ENCODE assay signal across 12 cellular contexts in genomic region chr2:231682546-231683291, GRCh38. TPM values are rescaled to one million over a fixed set of nuclear protein-coding genes. Genes with fewer than 3 reads are reported as not detected.
DNase-seq lines count a peak whose midpoint lies in the region; ATAC-seq, FAIRE-seq and TF ChIP-seq lines count a peak whose summit lies in the region.
"Had no signal": no experiment of that assay in that cellular context is flagged by ENCODE, and none has a peak within 500 bp of the region (broad histone marks: within the 10 kb centered on the region; RNA-seq: fewer than 3 reads in every experiment).

No MANE protein-coding gene starts in this region.

- H3K27ac Mint-ChIP-seq in memory B cell: peak overlapping the region; percentile 76

- POLR2A ChIA-PET in HepG2 (lab: Yijun Ruan, JAX): interaction anchor here (1.0 to 5.9 kb wide), 14 partner anchors 8 to 218 kb away, joined by 3 to 56 read pairs (median 9); partner anchors contain the start of genes NCL, PDE6D and PTMA
- POLR2A ChIA-PET in OCI-LY7 (lab: Charles Lee): interaction anchor here (0.6 to 9.2 kb wide), 8 partner anchors 8 to 1542 kb away, joined by 3 to 102 read pairs (median 4); partner anchors contain the start of gene PTMA

- H3K9me3 Mint-ChIP-seq in memory B cell: no peaks in the 10 kb centered on the region

- no peak for TF ChIP-seq POLR2A in HepG2 (IDR thresholded peaks at IDR 0.05; ENCODE audit: insufficient read depth in 1 of 2, low read depth in 2 of 2, low read length in 2 of 2)
- TF ChIP-seq POLR2A in right lobe of liver (IDR thresholded peaks at IDR 0.05): no peak

- TF ChIP-seq CTCF in HepG2 (CRISPR knock-in tag; IDR thresholded peaks at IDR 0.05) (no peak), right lobe of liver (IDR thresholded peaks at IDR 0.05) (no peak), OCI-LY7 (conservative IDR thresholded peaks at IDR 0.05; ENCODE audit: low read length) (no peak), omental fat pad (IDR thresholded peaks at IDR 0.05) (no peak)

- no peak for TF ChIP-seq EP300 in HepG2 (IDR thresholded peaks at IDR 0.05; ENCODE audit: low read depth in 2 of 2, low read length in 2 of 2)
- no peak for TF ChIP-seq EP300 in HepG2 (CRISPR knock-in tag; IDR thresholded peaks at IDR 0.05; ENCODE audit: borderline replicate concordance)

- CTCF ChIA-PET in HepG2 (lab: Yijun Ruan, JAX; ENCODE audit: low intra/inter-chr PET ratio, low total read pairs): interaction anchor here (0.9 kb wide), 1 partner anchor 31 kb away, joined by 3 read pairs; no protein-coding TSS in a partner anchor
- CTCF ChIA-PET in OCI-LY7 (lab: Charles Lee; ENCODE audit: unreplicated experiment): interaction anchor here (1.0 kb wide), 1 partner anchor 11 kb away, joined by 3 read pairs; no protein-coding TSS in a partner anchor

- H3K4me3 Mint-ChIP-seq in memory B cell: peak overlapping the region; percentile 50

- H3K27me3 Mint-ChIP-seq in memory B cell: no peaks in the 10 kb centered on the region

- no peak for DNase-seq in HepG2 (ENCODE audit: low spot score)
- no peak for DNase-seq in right lobe of liver
- peak; percentile 49 for DNase-seq in OCI-LY7 (ENCODE audit: low spot score)
- no peak for DNase-seq in memory B cell (ENCODE audit: low spot score in 2 of 2)
- no peak for DNase-seq in LoVo (ENCODE audit: low spot score)
- no peak for DNase-seq in MV-4-11 (lab: John Stamatoyannopoulos, UW)
- no peak for DNase-seq in omental fat pad (ENCODE audit: low spot score)
- DNase-seq: GOT3, NCI-H748 treated with DMSO at 0.1 percent for 48 hours, T-helper 1 cell had no signal

- no peaks in the 10 kb centered on the region for H3K36me3 Mint-ChIP-seq in memory B cell

- FAIRE-seq in HepG2 (lab: Jason Lieb, UNC): no peak
- FAIRE-seq: endothelial cell of umbilical vein had no signal

- H3K27me3 ChIP-seq in HepG2 (ENCODE audit: control insufficient read depth in 1 of 2, insufficient read depth in 2 of 2, low read length in 2 of 2) (peaks cover 0 to 16% of the 10 kb centered on the region in 2 experiments; a peak in 2 of 5 replicates), right lobe of liver (no peaks in the 10 kb centered on the region)

- in situ Hi-C loops in HepG2 (cut with HindIII; ENCODE audit: extremely low pct_ligation_motif_present, low pct_unique_long_range_greater_than_20kb): no loop called here

- peak overlapping the region; percentile 90; the same call in 1 of the 2 replicates for H3K9ac ChIP-seq in HepG2 (ENCODE audit: insufficient read depth, low read depth, low read length)

- no peak for TF ChIP-seq RAD21 in HepG2 (CRISPR knock-in tag; IDR thresholded peaks at IDR 0.05)

- BruUV-seq in HepG2 (replicated peaks; lab: Mats Ljungman, UMichigan): no TSS peak
- no TSS peak for BruUV-seq in OCI-LY7 (replicated peaks; lab: Mats Ljungman, UMichigan)

- H3K9me3 ChIP-seq in HepG2 (ENCODE audit: low read length) (no peaks in the 10 kb centered on the region), right lobe of liver (no peaks in the 10 kb centered on the region), OCI-LY7 (ENCODE audit: low read length) (no peaks in the 10 kb centered on the region)

- H4K20me1 ChIP-seq in HepG2 (ENCODE audit: insufficient read depth, low read length) (no peaks in the 10 kb centered on the region), OCI-LY7 (ENCODE audit: insufficient read depth, low read length) (no peaks in the 10 kb centered on the region)

- H3K4me2 ChIP-seq in HepG2 (ENCODE audit: low read depth, low read length): peak overlapping the region; percentile 98
- H3K4me2 ChIP-seq in OCI-LY7 (ENCODE audit: low read length): peak overlapping the region; percentile 35; the same call in 1 of the 2 replicates

- H3K36me3 ChIP-seq in HepG2 (replicated peaks in 1 of 2; ENCODE audit: control insufficient read depth in 1 of 2, insufficient read depth in 2 of 2, low read length in 2 of 2) (no peaks in the 10 kb centered on the region), right lobe of liver (no peaks in the 10 kb centered on the region), OCI-LY7 (ENCODE audit: insufficient read depth, low read length) (no peaks in the 10 kb centered on the region)

- H3K27ac ChIP-seq in HepG2 (ENCODE audit: extremely low read length, insufficient read depth, low read length) (no peak overlapping the region), right lobe of liver (no peak overlapping the region), OCI-LY7 (ENCODE audit: low read depth, low read length, poor library complexity, severe bottlenecking) (peak overlapping the region; percentile 71)

- H2AFZ ChIP-seq in HepG2 (ENCODE audit: low read length) (no peak overlapping the region), OCI-LY7 (ENCODE audit: low read length) (no peak overlapping the region)

- no peaks in the 10 kb centered on the region for H3K79me2 ChIP-seq in HepG2 (ENCODE audit: insufficient read depth, low read length)
- no peaks in the 10 kb centered on the region for H3K79me2 ChIP-seq in OCI-LY7 (ENCODE audit: insufficient read depth, low read depth, low read length)

- 18% methylated on average over 12 of the region's 12 CpGs for WGBS in HepG2 (ENCODE audit: low lambda C conversion rate)
- 84% methylated on average over 8 of the region's 12 CpGs for WGBS in right lobe of liver (ENCODE audit: insufficient coverage, low coverage, low lambda C conversion rate, missing lambda C conversion rate)

- H3K4me1 Mint-ChIP-seq in memory B cell: peaks cover 27% of the 10 kb centered on the region

- no peaks in the 10 kb centered on the region for H3K9me2 ChIP-seq in OCI-LY7 (ENCODE audit: insufficient read depth, low read length)

- H3K4me3 ChIP-seq in HepG2 (replicated peaks in 1 of 3; ENCODE audit: insufficient read depth in 1 of 3, low read depth in 2 of 3, low read length in 3 of 3): peak overlapping the region in 2 of 3 experiments; percentile 11 to 82; a peak in 1 of 6 replicates
- H3K4me3 ChIP-seq in right lobe of liver: no peak overlapping the region
- no peak overlapping the region for H3K4me3 ChIP-seq in OCI-LY7 (ENCODE audit: low read depth, low read length, poor library complexity, severe bottlenecking)

- intact Hi-C loops in HepG2 (cut with micrococcal nuclease; ENCODE audit: unreplicated experiment): no loop called here
- intact Hi-C loops in right lobe of liver (cut with DNase I): no loop called here
- intact Hi-C loops in OCI-LY7 (cut with micrococcal nuclease; ENCODE audit: unreplicated experiment): no loop called here

- no peak for ATAC-seq in HepG2
- no peak for ATAC-seq in right lobe of liver
- ATAC-seq in memory B cell (ENCODE audit: low read depth): no peak
- no peak for ATAC-seq in GM19452 (IDR thresholded peaks at IDR 0.05; ENCODE audit: unreplicated experiment)
- ATAC-seq in omental fat pad (ENCODE audit: low FRiP score): no peak

- H3K4me1 ChIP-seq in HepG2 (ENCODE audit: insufficient read depth, low read length) (peaks cover 73% of the 10 kb centered on the region), right lobe of liver (peaks cover 0 to 7% (median 0%) of the 10 kb centered on the region in 4 donors), OCI-LY7 (ENCODE audit: insufficient read depth, low read length, poor library complexity, severe bottlenecking) (peaks cover 90% of the 10 kb centered on the region)

TF ChIP-seq in HepG2, 621 proteins besides CTCF, POLR2A, EP300 and RAD21 (continues in another document):
- TF ChIP-seq BORCS8-MEF2B (CRISPR knock-in tag; IDR thresholded peaks at IDR 0.05): 0 out of 2 replicates have a peak, but pooled peaks have one; percentile 59
- TF ChIP-seq CBX1 (IDR thresholded peaks at IDR 0.05; ENCODE audit: low read depth): no peak

RNA-seq across cellular contexts. Expression of gene PTMA, which starts 25.6 kb away (rescaled TPM):
- total RNA-seq in HepG2 (2016; rRNA removed; fragmentation: Illumina TruSeq; extraction: Trizol) (1,086 and 1,212 TPM in 2 replicates), right lobe of liver (100 to 1,000 TPM; 180 to 373 (median 252) TPM), OCI-LY7 (2022) (3,053 and 3,088 TPM in 2 replicates), omental fat pad (1,000 to 10,000 TPM in 1 of 4 donors, 100 to 1,000 TPM in 3; 757 to 1,307 (median 926) TPM)
- total RNA-seq in HepG2 (2016; cell fraction: cytosol; rRNA removed; fragmentation: Illumina TruSeq; extraction: Trizol; ENCODE audit: low read depth): 383 and 429 TPM in 2 replicates
- total RNA-seq in HepG2 (2016; cell fraction: insoluble cytoplasmic fraction; rRNA removed; fragmentation: Illumina TruSeq; extraction: Trizol): 1,123 and 1,183 TPM in 2 replicates
- total RNA-seq in HepG2 (2016; cell fraction: membrane; rRNA removed; fragmentation: Illumina TruSeq; extraction: Trizol): 561 and 605 TPM in 2 replicates
- total RNA-seq in HepG2 (2016; cell fraction: nucleus; rRNA removed; fragmentation: Illumina TruSeq; extraction: Trizol): 429 and 440 TPM in 2 replicates
- 174 and 190 TPM in 2 replicates for polyA plus RNA-seq in HepG2 (2011; rRNA removed)
- polyA plus RNA-seq in HepG2 (2011; cell fraction: cytosol; rRNA removed): 192 and 196 TPM in 2 replicates
- 112 and 149 TPM in 2 replicates for polyA plus RNA-seq in HepG2 (2011; cell fraction: nucleus; rRNA removed)
- 399 and 565 TPM in 2 replicates for polyA plus RNA-seq in HepG2 (2012)
- polyA plus RNA-seq in HepG2 (2016; cell fraction: cytosol; fragmentation: Illumina TruSeq; extraction: Trizol; ENCODE audit: low read depth): 460 and 492 TPM in 2 replicates
- 2,053 and 2,108 TPM in 2 replicates for polyA plus RNA-seq in HepG2 (2016; cell fraction: insoluble cytoplasmic fraction; fragmentation: Illumina TruSeq; extraction: Trizol; ENCODE audit: low read depth)
- polyA plus RNA-seq in HepG2 (2016; cell fraction: membrane; fragmentation: Illumina TruSeq; extraction: Trizol; ENCODE audit: low read depth): 673 and 705 TPM in 2 replicates
- polyA plus RNA-seq in HepG2 (2016; cell fraction: nucleus; fragmentation: Illumina TruSeq; extraction: Trizol; ENCODE audit: insufficient read depth, low read depth): 1,089 and 1,130 TPM in 2 replicates
- polyA minus RNA-seq in HepG2 (2011; rRNA and poly(A)+ RNA removed; ENCODE audit: low replicate concordance): 146 and 188 TPM in 2 replicates
- 210 and 216 TPM in 2 replicates for polyA minus RNA-seq in HepG2 (2011; cell fraction: cytosol; rRNA and poly(A)+ RNA removed)
- polyA minus RNA-seq in HepG2 (2011; cell fraction: nucleus; rRNA and poly(A)+ RNA removed): 83.7 and 96.4 TPM in 2 replicates
- 2,780 and 3,271 TPM in 2 replicates for total RNA-seq in OCI-LY7 (2014; rRNA removed; shearing (Covaris generic))

Comparison
In these comparisons a context has a peak if more than half of its experiments do, and no peak if none do; other contexts are left out.
1. H3K4me3 ChIP-seq: peak in HepG2 (2 of 3); none in right lobe of liver (0 of 3) and OCI-LY7 (single experiment).